In the genomic region with DNA sequence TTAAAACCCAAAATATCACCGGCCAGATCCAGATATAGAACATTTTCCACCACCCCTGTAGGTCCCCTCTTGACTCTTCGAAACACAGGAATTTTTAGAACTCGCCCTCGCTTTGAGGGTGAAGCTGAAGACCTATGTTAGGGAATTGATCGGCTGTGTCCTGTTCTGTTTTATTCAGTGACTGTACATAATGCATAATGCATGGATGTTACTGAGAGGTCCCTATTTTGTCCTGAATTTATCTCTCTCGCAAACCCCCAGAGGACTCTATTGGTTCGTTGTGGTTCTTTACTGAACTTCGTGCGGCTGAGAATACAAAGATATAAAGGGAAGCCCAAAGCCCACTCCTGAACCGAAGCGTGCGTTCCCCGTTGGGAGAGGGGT, we compare ENCODE assay signal across 8 cellular contexts. TPM values are rescaled to one million over a fixed set of nuclear protein-coding genes. Genes with fewer than 3 reads are reported as not detected.
A peak's percentile ranks its signal among the peaks of the same experiment; 100 is the strongest.
DNase-seq lines count a peak whose midpoint lies in the region; ATAC-seq and TF ChIP-seq lines count a peak whose summit lies in the region.

No MANE protein-coding gene starts in this region.

- no peaks in the 10 kb centered on the region for H3K9me3 Mint-ChIP-seq in effector memory CD8-positive, alpha-beta T cell

- peak overlapping the region; percentile 81 for H3K4me3 ChIP-seq in GM12875 (ENCODE audit: low read depth, low read length)
- H3K4me3 ChIP-seq in fibroblast of pulmonary artery (replicated peaks; ENCODE audit: low read depth, low read length): peak overlapping the region; percentile 97
- H3K4me3 ChIP-seq in spleen: peak overlapping the region; percentile 84 to 95 (median 90)

- H3K4me3 Mint-ChIP-seq in effector memory CD8-positive, alpha-beta T cell: no peak overlapping the region

- H3K27ac Mint-ChIP-seq in effector memory CD8-positive, alpha-beta T cell: no peak overlapping the region

- peaks cover 12 to 26% of the 10 kb centered on the region in 2 donors for H3K4me1 Mint-ChIP-seq in effector memory CD8-positive, alpha-beta T cell (ENCODE audit: low read depth in 2 of 2)

- peak; percentile 5 for ATAC-seq in GM21529 (IDR thresholded peaks at IDR 0.05; ENCODE audit: unreplicated experiment)
- no peak for ATAC-seq in effector memory CD8-positive, alpha-beta T cell (replicated peaks)

- DNase-seq in fibroblast of pulmonary artery (ENCODE audit: low read depth): no peak
- DNase-seq in spleen: no peak
- no peak for DNase-seq in effector memory CD8-positive, alpha-beta T cell
- no peak for DNase-seq in SW480 (ENCODE audit: low spot score)
- no peak for DNase-seq in hepatic stellate cell (ENCODE audit: low spot score)

- no peaks in the 10 kb centered on the region for H3K27me3 Mint-ChIP-seq in effector memory CD8-positive, alpha-beta T cell

- TF ChIP-seq POLR2A in spleen (IDR thresholded peaks at IDR 0.05): no peak

- peaks cover 23 to 81% (median 61%) of the 10 kb centered on the region in 6 donors for H3K4me1 ChIP-seq in spleen

- 0 to 1% (median 0%) methylated on average over 13 of the region's 13 CpGs for WGBS in spleen, 5 donors

- TF ChIP-seq CTCF in GM12875 (IDR thresholded peaks at IDR 0.05; ENCODE audit: borderline replicate concordance, insufficient read depth, low read depth, low read length): no peak
- no peak for TF ChIP-seq CTCF in fibroblast of pulmonary artery (IDR thresholded peaks at IDR 0.05; ENCODE audit: low read length, missing control alignments)
- TF ChIP-seq CTCF in spleen (IDR thresholded peaks at IDR 0.05 in 8 of 11, conservative IDR thresholded peaks at IDR 0.05 in 3 of 11): no peak

- H3K27ac ChIP-seq in KOPT-K1 (ENCODE audit: low read depth, low read length, poor library complexity, severe bottlenecking): peak overlapping the region; percentile 85
- peak overlapping the region; percentile 85 to 97 (median 91) for H3K27ac ChIP-seq in spleen

- no peaks in the 10 kb centered on the region for H3K27me3 ChIP-seq in spleen (replicated peaks in 1 of 7)

- peaks cover 15% of the 10 kb centered on the region for H3K36me3 ChIP-seq in KOPT-K1 (ENCODE audit: insufficient read depth, low read length)
- peaks cover 0 to 18% (median 13%) of the 10 kb centered on the region in 6 donors for H3K36me3 ChIP-seq in spleen

- peaks cover 20% of the 10 kb centered on the region for H3K36me3 Mint-ChIP-seq in effector memory CD8-positive, alpha-beta T cell (ENCODE audit: insufficient read depth)

- H3K9me3 ChIP-seq in KOPT-K1 (ENCODE audit: insufficient read depth, low read length, poor library complexity, severe bottlenecking) (no peaks in the 10 kb centered on the region), spleen (no peaks in the 10 kb centered on the region)

- intact Hi-C loops in spleen (cut with DNase I; ENCODE audit: low total_unique reads): loop anchor here (10.0 kb wide), 1 partner anchor 152 kb away; the partner anchor contains the start of genes MITD1 and MRPL30

RNA-seq across cellular contexts. Expression of gene EIF5B, which starts 0.4 kb away (rescaled TPM):
- 10 to 100 TPM; 23.8 to 49.5 (median 32.3) TPM for total RNA-seq in spleen
- polyA plus RNA-seq in spleen: 10 to 100 TPM; 14.6 to 25.4 (median 22.3) TPM

RNA-seq across cellular contexts. Expression of gene TXNDC9, which starts 0.6 kb away (rescaled TPM):
- 10 to 100 TPM; 19.7 to 49.7 (median 30.8) TPM for total RNA-seq in spleen
- polyA plus RNA-seq in spleen: 10 to 100 TPM; 18.3 to 26.6 (median 22.0) TPM

RNA-seq across cellular contexts. Expression of gene LYG1, which starts 35.8 kb away (rescaled TPM):
- 1 to 10 TPM in 5 of 7 donors, under 1 TPM in 1, not detected in 1; 0.47 to 2.8 (median 1.5) TPM for total RNA-seq in spleen
- 1 to 10 TPM; 4.3 to 5.3 (median 4.4) TPM for polyA plus RNA-seq in spleen
